ENCODE assay signal across 9 cellular contexts in genomic region chr11:46362146-46363030, GRCh38. TPM values are rescaled to one million over a fixed set of nuclear protein-coding genes. Genes with fewer than 3 reads are reported as not detected.
DNase-seq lines count a peak whose midpoint lies in the region; ATAC-seq and TF ChIP-seq lines count a peak whose summit lies in the region.
"Had no signal": no experiment of that assay in that cellular context is flagged by ENCODE, and none has a peak within 500 bp of the region (broad histone marks: within the 10 kb centered on the region; RNA-seq: fewer than 3 reads in every experiment).

No MANE protein-coding gene starts in this region.

- H3K9me3 Mint-ChIP-seq in chondrocyte (ENCODE audit: low read depth): no peaks in the 10 kb centered on the region
- no peaks in the 10 kb centered on the region for H3K9me3 Mint-ChIP-seq in naive B cell
- H3K9me3 Mint-ChIP-seq in progenitor cell of endocrine pancreas (ENCODE audit: low read depth): no peaks in the 10 kb centered on the region

- TF ChIP-seq CTCF in 22Rv1 (IDR thresholded peaks at IDR 0.05) (no peak), chondrocyte (IDR thresholded peaks at IDR 0.05) (no peak), progenitor cell of endocrine pancreas (IDR thresholded peaks at IDR 0.05; ENCODE audit: unreplicated experiment) (no peak)

- H3K27ac ChIP-seq in 22Rv1: peak overlapping the region; percentile 12; the same call in 1 of the 2 replicates

- no peak for DNase-seq in Jurkat, Clone E6-1 (ENCODE audit: low read depth, low spot score)
- DNase-seq in chondrocyte (ENCODE audit: low spot score) (no peak), naive B cell (no peak), progenitor cell of endocrine pancreas (ENCODE audit: low spot score, unreplicated experiment) (no peak), KBM-7 (no peak), pons (ENCODE audit: low spot score) (no peak)
- DNase-seq: NCI-H446 treated with DMSO at 0.1 percent for 48 hours had no signal

- H3K27ac Mint-ChIP-seq in chondrocyte (ENCODE audit: unreplicated experiment): peak overlapping the region; percentile 96
- H3K27ac Mint-ChIP-seq in naive B cell: peak overlapping the region in 1 of 6 donors; percentile 81
- H3K27ac Mint-ChIP-seq in progenitor cell of endocrine pancreas: no peak overlapping the region

- H3K4me1 Mint-ChIP-seq in chondrocyte (ENCODE audit: low read depth) (peaks cover 38% of the 10 kb centered on the region), naive B cell (peaks cover 28 to 32% (median 28%) of the 10 kb centered on the region in 3 donors), progenitor cell of endocrine pancreas (ENCODE audit: low read depth) (peaks cover 13% of the 10 kb centered on the region)

- in situ Hi-C loops in KBM-7 (cut with MboI; ENCODE audit: low pct_unique_long_range_greater_than_20kb, low sequenced_read_pairs): loop anchor here (25.0 kb wide), 1 partner anchor 800 kb away; no protein-coding TSS in a partner anchor

- ATAC-seq in naive B cell (ENCODE audit: low read depth in 2 of 2): no peak
- ATAC-seq in HG03135 (IDR thresholded peaks at IDR 0.05; ENCODE audit: unreplicated experiment): no peak

- H3K4me3 ChIP-seq in Jurkat, Clone E6-1 (ENCODE audit: low read length): peak overlapping the region; percentile 81

- H3K36me3 Mint-ChIP-seq in chondrocyte (ENCODE audit: low read depth): no peaks in the 10 kb centered on the region
- H3K36me3 Mint-ChIP-seq in naive B cell: no peaks in the 10 kb centered on the region
- H3K36me3 Mint-ChIP-seq in progenitor cell of endocrine pancreas (ENCODE audit: insufficient read depth): no peaks in the 10 kb centered on the region

- no peaks in the 10 kb centered on the region for H3K27me3 Mint-ChIP-seq in chondrocyte (ENCODE audit: low read depth)
- H3K27me3 Mint-ChIP-seq in naive B cell: no peaks in the 10 kb centered on the region
- no peaks in the 10 kb centered on the region for H3K27me3 Mint-ChIP-seq in progenitor cell of endocrine pancreas

- H3K4me3 Mint-ChIP-seq in chondrocyte (ENCODE audit: unreplicated experiment): peak overlapping the region; percentile 66
- H3K4me3 Mint-ChIP-seq in naive B cell: peak overlapping the region in 6 of 8 donors; percentile 47 to 86 (median 70)
- no peak overlapping the region for H3K4me3 Mint-ChIP-seq in progenitor cell of endocrine pancreas (ENCODE audit: low read depth)

RNA-seq across cellular contexts. Expression of gene DGKZ, which starts 15.1 kb away (rescaled TPM):
- polyA plus RNA-seq in Jurkat, Clone E6-1 (2012; ENCODE audit: insufficient read depth, insufficient read length): 134 TPM
- 41.9 to 47.4 TPM (median 46.8 TPM) in 3 replicates for total RNA-seq in chondrocyte
- 10 to 100 TPM in 1 of 6 donors, 1 to 10 TPM in 5; 2.5 to 13.7 (median 7.9) TPM for polyA plus RNA-seq in naive B cell (ENCODE audit: low read depth in 6 of 6)
- 55.1 and 58.3 TPM in 2 replicates for total RNA-seq in progenitor cell of endocrine pancreas

RNA-seq across cellular contexts. Expression of gene MDK, which starts 19.1 kb away (rescaled TPM):
- 23.2 TPM for polyA plus RNA-seq in Jurkat, Clone E6-1 (2012; ENCODE audit: insufficient read depth, insufficient read length)
- 49.9 to 127 TPM (median 124 TPM) in 3 replicates for total RNA-seq in chondrocyte
- polyA plus RNA-seq in naive B cell (ENCODE audit: low read depth in 6 of 6): 1 to 10 TPM in 3 of 6 donors, under 1 TPM in 2, not detected in 1; 0.52 to 1.8 (median 1.5) TPM
- total RNA-seq in progenitor cell of endocrine pancreas: 1,921 and 2,040 TPM in 2 replicates

RNA-seq across cellular contexts. Expression of gene CHRM4, which starts 29.2 kb away (rescaled TPM):
- not detected for polyA plus RNA-seq in Jurkat, Clone E6-1 (2012; ENCODE audit: insufficient read depth, insufficient read length)
- total RNA-seq in chondrocyte (0.38 to 0.42 TPM in 2 of 3 replicates, not detected in the other), progenitor cell of endocrine pancreas (0.51 and 0.81 TPM in 2 replicates)
- under 1 TPM in 5 of 6 donors, not detected in 1; 0.27 to 0.94 (median 0.34) TPM for polyA plus RNA-seq in naive B cell (ENCODE audit: low read depth in 6 of 6)

Comparison
In these comparisons a context has a peak if more than half of its experiments do, and no peak if none do; other contexts are left out.
1. RNA of gene MDK, which starts 19.1 kb away (total RNA-seq): 1,921 to 2,040 TPM in progenitor cell of endocrine pancreas; 49.9 to 127 TPM in chondrocyte; every median in the first group is over 10 times any median in the second.